17 cellular contexts compared by ENCODE assay signal in the genomic region with DNA sequence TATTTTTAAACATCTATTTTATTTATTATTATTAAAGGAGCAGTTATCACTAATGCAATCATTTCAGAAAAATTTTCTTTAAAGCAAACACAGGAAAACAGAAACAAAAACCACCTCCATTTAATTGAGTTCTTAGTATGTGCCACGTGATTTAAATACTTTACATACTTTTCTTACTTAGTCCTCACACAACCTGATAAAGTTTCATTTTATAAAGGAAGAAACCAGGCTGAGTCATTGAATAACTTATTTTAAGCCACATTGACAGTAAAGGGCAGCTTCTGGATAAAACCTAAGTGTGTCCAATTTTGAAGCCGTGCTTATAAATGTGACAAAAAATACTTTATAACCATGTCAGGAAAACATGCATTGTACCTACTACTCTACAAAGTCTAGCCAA. TPM values are rescaled to one million over a fixed set of nuclear protein-coding genes. Genes with fewer than 3 reads are reported as not detected.
DNase-seq lines count a peak whose midpoint lies in the region; ATAC-seq, FAIRE-seq and TF ChIP-seq lines count a peak whose summit lies in the region.
"Had no signal": no experiment of that assay in that cellular context is flagged by ENCODE, and none has a peak within 500 bp of the region (broad histone marks: within the 10 kb centered on the region; RNA-seq: fewer than 3 reads in every experiment).

No MANE protein-coding gene starts in this region.

- H3K27ac Mint-ChIP-seq in immature natural killer cell, result no peak overlapping the region
- H3K27ac Mint-ChIP-seq: activated naive CD8-positive, alpha-beta T cell treated with anti-CD3 and anti-CD28 coated beads for 36 hours; dendritic cell treated with granulocyte-macrophage colony-stimulating factor and Interleukin-4, amounts not matched to agents 40 ng/mL and 50 ng/mL, for 4 days had no signal

- H3K9me3 Mint-ChIP-seq in immature natural killer cell, result no peaks in the 10 kb centered on the region
- H3K9me3 Mint-ChIP-seq: activated naive CD8-positive, alpha-beta T cell treated with anti-CD3 and anti-CD28 coated beads for 36 hours; dendritic cell treated with granulocyte-macrophage colony-stimulating factor and Interleukin-4, amounts not matched to agents 40 ng/mL and 50 ng/mL, for 4 days had no signal

- H3K27ac ChIP-seq in foreskin keratinocyte (peak overlapping the region; percentile 16), gastroesophageal sphincter (no peak overlapping the region)
- H3K27ac ChIP-seq: VCaP had no signal

- H3K36me3 ChIP-seq in adipocyte (ENCODE audit: control insufficient read depth, insufficient read depth, low read length, severe bottlenecking), result no peaks in the 10 kb centered on the region
- no peaks in the 10 kb centered on the region for H3K36me3 ChIP-seq in gastroesophageal sphincter

- peak; percentile 59 for DNase-seq in HS-27A (ENCODE audit: low read depth)
- DNase-seq in adipocyte (ENCODE audit: low read depth), result peak; percentile 76
- DNase-seq in foreskin keratinocyte, result peak; percentile 53 to 80
- no peak for DNase-seq in immature natural killer cell
- DNase-seq in NCI-H1417 treated with DMSO at 0.1 percent for 48 hours (lab: John Stamatoyannopoulos, UW), result no peak
- no peak for DNase-seq in DMS153 (lab: John Stamatoyannopoulos, UW)
- DNase-seq: activated naive CD8-positive, alpha-beta T cell treated with anti-CD3 and anti-CD28 coated beads for 36 hours; DMS79; H7; left ventricle myocardium superior; NCI-H1436 treated with DMSO at 0.1 percent for 48 hours; NCI-H524 had no signal

- no peak overlapping the region for H3K4me3 Mint-ChIP-seq in immature natural killer cell
- H3K4me3 Mint-ChIP-seq: activated naive CD8-positive, alpha-beta T cell treated with anti-CD3 and anti-CD28 coated beads for 36 hours; dendritic cell treated with granulocyte-macrophage colony-stimulating factor and Interleukin-4, amounts not matched to agents 40 ng/mL and 50 ng/mL, for 4 days had no signal

- no peaks in the 10 kb centered on the region for H3K9me3 ChIP-seq in adipocyte (ENCODE audit: control insufficient read depth, low read length)
- H3K9me3 ChIP-seq in gastroesophageal sphincter, result no peaks in the 10 kb centered on the region

- WGBS in gastroesophageal sphincter (ENCODE audit: low coverage in 1 of 2), 2 donors, result 13 to 26% methylated on average over 2 of the region's 2 CpGs

- FAIRE-seq in A204.1 (lab: Jason Lieb, UNC), result peak; percentile 79
- FAIRE-seq: GM19239 had no signal

- no peaks in the 10 kb centered on the region for H3K4me1 Mint-ChIP-seq in immature natural killer cell

- peak; percentile 59 for ATAC-seq in foreskin keratinocyte
- ATAC-seq in gastroesophageal sphincter, result no peak
- ATAC-seq: left ventricle myocardium superior had no signal

- H3K27me3 ChIP-seq in adipocyte (replicated peaks; ENCODE audit: control insufficient read depth, insufficient read depth, low read length) (no peaks in the 10 kb centered on the region), foreskin keratinocyte (no peaks in the 10 kb centered on the region), gastroesophageal sphincter (no peaks in the 10 kb centered on the region)

- H3K4me1 ChIP-seq in adipocyte (ENCODE audit: control insufficient read depth, insufficient read depth, low read length), result peaks cover 30% of the 10 kb centered on the region
- H3K4me1 ChIP-seq in foreskin keratinocyte, result peaks cover 44% of the 10 kb centered on the region
- H3K4me1 ChIP-seq in gastroesophageal sphincter, result no peaks in the 10 kb centered on the region

- no peak overlapping the region for H3K4me3 ChIP-seq in adipocyte (ENCODE audit: low read length)
- no peak overlapping the region for H3K4me3 ChIP-seq in gastroesophageal sphincter

- TF ChIP-seq EP300 in gastroesophageal sphincter (IDR thresholded peaks at IDR 0.05), result no peak

- peak overlapping the region; percentile 46 for H3K9ac ChIP-seq in adipocyte (ENCODE audit: low read length)

- H3K36me3 Mint-ChIP-seq in immature natural killer cell, result no peaks in the 10 kb centered on the region
- H3K36me3 Mint-ChIP-seq: activated naive CD8-positive, alpha-beta T cell treated with anti-CD3 and anti-CD28 coated beads for 36 hours had no signal

- no peak for TF ChIP-seq CTCF in foreskin keratinocyte (conservative IDR thresholded peaks at IDR 0.05)
- TF ChIP-seq CTCF in gastroesophageal sphincter (IDR thresholded peaks at IDR 0.05), result no peak

- no peak for TF ChIP-seq POLR2A in gastroesophageal sphincter (IDR thresholded peaks at IDR 0.05)

- H3K27me3 Mint-ChIP-seq in immature natural killer cell (ENCODE audit: low read depth in 3 of 3), result peaks cover 4 to 18% (median 5%) of the 10 kb centered on the region in 3 donors
- H3K27me3 Mint-ChIP-seq: dendritic cell treated with granulocyte-macrophage colony-stimulating factor and Interleukin-4, amounts not matched to agents 40 ng/mL and 50 ng/mL, for 4 days had no signal

RNA-seq across cellular contexts. Expression of a gene that starts 57.1 kb away (rescaled TPM):
- total RNA-seq in foreskin keratinocyte (3.4 and 4.8 TPM in 2 replicates), gastroesophageal sphincter (1 to 10 TPM in 2 of 4 donors, under 1 TPM in 1, not detected in 1; 0.22 to 2.7 (median 1.7) TPM)
- polyA plus RNA-seq in foreskin keratinocyte (6.0 and 7.1 TPM in 2 replicates), immature natural killer cell (10 to 100 TPM in 1 of 3 donors, 1 to 10 TPM in 2; 3.2 to 26.4 (median 7.4) TPM)

RNA-seq across cellular contexts. Expression of a gene that starts 57.5 kb away (rescaled TPM):
- total RNA-seq in foreskin keratinocyte (68.7 and 92.9 TPM in 2 replicates), gastroesophageal sphincter (1 to 10 TPM; 1.4 to 8.1 (median 3.6) TPM)
- polyA plus RNA-seq in foreskin keratinocyte (42.7 and 48.4 TPM in 2 replicates), immature natural killer cell (10 to 100 TPM in 2 of 3 donors, 1 to 10 TPM in 1; 6.5 to 13.3 (median 12.9) TPM)

Comparison
In these comparisons a context has a peak if more than half of its experiments do, and no peak if none do; other contexts are left out.
1. DNase-seq: peak in HS-27A (single experiment), adipocyte (single experiment) and foreskin keratinocyte (2 of 2); none in immature natural killer cell (0 of 3), NCI-H1417 treated with DMSO at 0.1 percent for 48 hours (single experiment) and DMS153 (single experiment).